ENCODE assay signal across 8 cellular contexts in the genomic region with DNA sequence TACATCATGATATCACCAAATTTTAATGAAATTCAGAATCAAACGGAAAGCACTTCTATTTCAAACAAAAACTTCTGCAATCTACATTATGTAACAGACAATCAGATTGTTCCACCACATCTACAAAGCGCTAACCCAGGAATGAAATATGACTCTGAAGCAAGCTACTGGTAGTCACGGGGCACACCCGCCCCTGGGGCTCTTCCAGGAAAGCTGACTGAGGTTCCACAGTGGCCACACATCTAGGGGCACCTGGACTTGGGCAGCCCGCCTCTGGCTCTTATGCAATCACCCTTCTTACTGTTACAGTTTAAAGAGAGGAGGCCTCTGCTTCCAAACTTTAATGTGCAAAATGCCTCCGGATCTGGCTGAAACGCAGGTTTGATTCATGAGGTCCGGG. TPM values are rescaled to one million over a fixed set of nuclear protein-coding genes. Genes with fewer than 3 reads are reported as not detected.
DNase-seq lines count a peak whose midpoint lies in the region; ATAC-seq and TF ChIP-seq lines count a peak whose summit lies in the region.

No MANE protein-coding gene starts in this region.

- H3K4me1 ChIP-seq in prostate gland (replicated peaks), result peaks cover 3% of the 10 kb centered on the region

- no peaks in the 10 kb centered on the region for H3K27me3 Mint-ChIP-seq in activated CD8-positive, alpha-beta T cell treated with anti-CD3 and anti-CD28 coated beads for 36 hours
- no peaks in the 10 kb centered on the region for H3K27me3 Mint-ChIP-seq in glutamatergic neuron (ENCODE audit: unreplicated experiment)

- H3K4me3 ChIP-seq in AG04449 (ENCODE audit: low read depth, low read length) (0 out of 2 replicates have a peak overlapping the region, but pooled peaks have one; percentile 15), prostate gland (no peak overlapping the region)

- H3K9me3 Mint-ChIP-seq in activated CD8-positive, alpha-beta T cell treated with anti-CD3 and anti-CD28 coated beads for 36 hours, result no peaks in the 10 kb centered on the region
- H3K9me3 Mint-ChIP-seq in glutamatergic neuron (ENCODE audit: unreplicated experiment), result peaks cover 2% of the 10 kb centered on the region

- H3K27me3 ChIP-seq in prostate gland (replicated peaks; ENCODE audit: insufficient read depth), result no peaks in the 10 kb centered on the region

- POLR2A ChIA-PET in AG04449 (lab: Yijun Ruan, JAX), result interaction anchor here (1.2 to 2.0 kb wide), 3 partner anchors 8 to 117 kb away, joined by 3 to 4 read pairs (median 4); no protein-coding TSS in a partner anchor
- POLR2A ChIA-PET in activated CD8-positive, alpha-beta T cell treated with anti-CD3 and anti-CD28 coated beads for 36 hours (lab: Charles Lee), result interaction anchor here (0.8 to 2.3 kb wide), 8 partner anchors 19 to 170 kb away, joined by 3 to 9 read pairs (median 5); no protein-coding TSS in a partner anchor

- H3K4me1 Mint-ChIP-seq in activated CD8-positive, alpha-beta T cell treated with anti-CD3 and anti-CD28 coated beads for 36 hours (ENCODE audit: low read depth), result peaks cover 41% of the 10 kb centered on the region
- H3K4me1 Mint-ChIP-seq in glutamatergic neuron (ENCODE audit: low read depth, unreplicated experiment), result peaks cover 32% of the 10 kb centered on the region

- H3K36me3 ChIP-seq in prostate gland, result no peaks in the 10 kb centered on the region

- WGBS in prostate gland, result 11% methylated on average over 8 of the region's 8 CpGs

- TF ChIP-seq CTCF in AG04449 (IDR thresholded peaks at IDR 0.05; ENCODE audit: insufficient read depth, low read length, missing control alignments) (no peak), glutamatergic neuron (IDR thresholded peaks at IDR 0.05; ENCODE audit: partially characterized antibody, unreplicated experiment) (no peak), prostate gland (IDR thresholded peaks at IDR 0.05) (no peak)
- TF ChIP-seq CTCF in activated CD8-positive, alpha-beta T cell treated with anti-CD3 and anti-CD28 coated beads for 36 hours (IDR thresholded peaks at IDR 0.05), result no peak

- H3K27ac Mint-ChIP-seq in activated CD8-positive, alpha-beta T cell treated with anti-CD3 and anti-CD28 coated beads for 36 hours, result peak overlapping the region; percentile 86
- H3K27ac Mint-ChIP-seq in glutamatergic neuron (ENCODE audit: unreplicated experiment), result peak overlapping the region; percentile 54

- ATAC-seq in activated CD8-positive, alpha-beta T cell treated with anti-CD3 and anti-CD28 coated beads for 36 hours, result no peak
- no peak for ATAC-seq in GM19035 (IDR thresholded peaks at IDR 0.05; ENCODE audit: unreplicated experiment)

- intact Hi-C loops in activated CD8-positive, alpha-beta T cell treated with anti-CD3 and anti-CD28 coated beads for 36 hours (cut with micrococcal nuclease), result no loop called here
- intact Hi-C loops in prostate gland (cut with DNase I), result no loop called here

- TF ChIP-seq POLR2A in prostate gland (IDR thresholded peaks at IDR 0.05), result no peak

- CTCF ChIA-PET in AG04449 (lab: Yijun Ruan, JAX), result interaction anchor here (0.8 to 1.6 kb wide), 5 partner anchors 9 to 171 kb away, joined by 3 to 4 read pairs (median 3); no protein-coding TSS in a partner anchor
- CTCF ChIA-PET in activated CD8-positive, alpha-beta T cell treated with anti-CD3 and anti-CD28 coated beads for 36 hours (lab: Charles Lee), result interaction anchor here (1.4 to 3.3 kb wide), 3 partner anchors 20 to 170 kb away, joined by 3 to 16 read pairs (median 4); no protein-coding TSS in a partner anchor

- no peaks in the 10 kb centered on the region for H3K36me3 Mint-ChIP-seq in activated CD8-positive, alpha-beta T cell treated with anti-CD3 and anti-CD28 coated beads for 36 hours (ENCODE audit: low read depth)
- no peaks in the 10 kb centered on the region for H3K36me3 Mint-ChIP-seq in glutamatergic neuron (ENCODE audit: unreplicated experiment)

- peak overlapping the region; percentile 66 for H3K4me3 Mint-ChIP-seq in activated CD8-positive, alpha-beta T cell treated with anti-CD3 and anti-CD28 coated beads for 36 hours
- H3K4me3 Mint-ChIP-seq in glutamatergic neuron (ENCODE audit: unreplicated experiment), result no peak overlapping the region

- DNase-seq in AG04449 (ENCODE audit: low read depth, low spot score) (peak; percentile 40), HPDE6-E6E7 (ENCODE audit: extremely low spot score) (peak; percentile 90), glutamatergic neuron (no peak), prostate gland (ENCODE audit: low spot score) (peak; percentile 69), NCI-H2227 treated with DMSO at 0.1 percent for 48 hours (lab: John Stamatoyannopoulos, UW) (no peak), NCI-H774 (lab: John Stamatoyannopoulos, UW) (no peak)
- peak; percentile 33 for DNase-seq in activated CD8-positive, alpha-beta T cell treated with anti-CD3 and anti-CD28 coated beads for 36 hours

- no peaks in the 10 kb centered on the region for H3K9me3 ChIP-seq in prostate gland

- peak overlapping the region; percentile 62 to 67 for H3K27ac ChIP-seq in prostate gland

RNA-seq across cellular contexts. Expression of gene ZCCHC14, which starts 27.5 kb away (rescaled TPM):
- total RNA-seq in activated CD8-positive, alpha-beta T cell treated with anti-CD3 and anti-CD28 coated beads for 36 hours, result 1 to 10 TPM; 4.6 to 5.9 TPM
- 29.2 TPM for total RNA-seq in glutamatergic neuron (ENCODE audit: unreplicated experiment)
- total RNA-seq in prostate gland, result 10 to 100 TPM; 14.9 to 55.7 TPM

Comparison
In these comparisons a context has a peak if more than half of its experiments do, and no peak if none do; other contexts are left out.
1. DNase-seq: peak in AG04449 (single experiment), HPDE6-E6E7 (single experiment), activated CD8-positive, alpha-beta T cell treated with anti-CD3 and anti-CD28 coated beads for 36 hours (single experiment) and prostate gland (single experiment); none in glutamatergic neuron (single experiment), NCI-H2227 treated with DMSO at 0.1 percent for 48 hours (single experiment) and NCI-H774 (single experiment).